23 cellular contexts compared by ENCODE assay signal in the genomic region with DNA sequence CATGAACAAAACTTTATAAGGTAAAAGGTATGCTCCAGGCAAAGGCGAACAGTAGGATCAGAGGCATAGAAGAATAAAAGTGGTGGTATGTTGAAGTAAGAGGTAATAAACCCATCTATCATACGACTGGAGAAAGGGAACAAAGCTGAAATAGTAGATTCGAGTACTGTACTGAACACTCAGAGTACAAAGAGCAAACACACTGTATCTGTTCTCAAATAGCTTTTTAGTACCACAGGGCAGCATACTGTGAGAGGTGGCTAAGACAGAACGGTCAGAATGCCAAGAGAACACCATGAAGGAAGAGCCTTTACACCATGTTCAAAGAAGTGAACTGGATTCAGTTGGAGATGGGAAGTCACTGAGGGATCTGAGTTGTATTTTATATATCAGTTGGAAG.
DNase-seq lines count a peak whose midpoint lies in the region; ATAC-seq and TF ChIP-seq lines count a peak whose summit lies in the region.
"Had no signal": no experiment of that assay in that cellular context is flagged by ENCODE, and none has a peak within 500 bp of the region (broad histone marks: within the 10 kb centered on the region; RNA-seq: fewer than 3 reads in every experiment).

No MANE protein-coding gene starts in this region.

- POLR2A ChIA-PET in activated CD8-positive, alpha-beta T cell treated with anti-CD3 and anti-CD28 coated beads for 36 hours (lab: Charles Lee), result interaction anchor here (1.1 kb wide), 1 partner anchor 11 kb away, joined by 3 read pairs; no protein-coding TSS in a partner anchor
- POLR2A ChIA-PET in activated CD8-positive, alpha-beta T cell treated with anti-CD3 and anti-CD28 coated beads, Interleukin-2, amount 10 ng/mL, durations not matched to agents 7 days and 5 days (lab: Charles Lee), result no interaction called here
- POLR2A ChIA-PET in CD8-positive, alpha-beta memory T cell (lab: Charles Lee), result no interaction called here

- CTCF ChIA-PET in activated CD8-positive, alpha-beta T cell treated with anti-CD3 and anti-CD28 coated beads for 36 hours (lab: Charles Lee), result interaction anchor here (0.9 to 2.0 kb wide), 3 partner anchors 10 to 333 kb away, joined by 3 to 7 read pairs (median 3); no protein-coding TSS in a partner anchor
- CTCF ChIA-PET in activated CD8-positive, alpha-beta T cell treated with anti-CD3 and anti-CD28 coated beads, Interleukin-2, amount 10 ng/mL, durations not matched to agents 7 days and 5 days (lab: Charles Lee), result no interaction called here
- CTCF ChIA-PET in CD8-positive, alpha-beta memory T cell (lab: Charles Lee), result no interaction called here

- no peak overlapping the region for H3K27ac ChIP-seq in CD8-positive, alpha-beta memory T cell (ENCODE audit: low read depth, low read length)
- H3K27ac ChIP-seq: 22Rv1 had no signal

- no peak for DNase-seq in activated CD8-positive, alpha-beta T cell treated with anti-CD3 and anti-CD28 coated beads for 36 hours
- no peak for DNase-seq in activated CD8-positive, alpha-beta T cell treated with anti-CD3 and anti-CD28 coated beads, Interleukin-2, amount 10 ng/mL, durations not matched to agents 7 days and 5 days
- no peak for DNase-seq in CD8-positive, alpha-beta memory T cell
- no peak for DNase-seq in T-helper 17 cell
- no peak for DNase-seq in left colon
- no peak for DNase-seq in iPS-NIHi11 (ENCODE audit: low spot score)
- no peak for DNase-seq in dedifferentiated amniotic fluid mesenchymal stem cell (ENCODE audit: extremely low spot score)
- DNase-seq: AML-193; COR-L47; DMS 273 treated with DMSO at 0.1 percent for 48 hours; DMS79 treated with DMSO at 0.1 percent for 48 hours; IMR-90; NCI-H1694; NCI-H2081; NCI-H2171; NCI-H345; NCI-H524; NCI-H774; NK-92 treated with Interleukin-12 subunit alpha and Interleukin-12 subunit beta, amount 100 ng/mL, for 24 hours had no signal

- H3K27me3 Mint-ChIP-seq in activated CD8-positive, alpha-beta T cell treated with anti-CD3 and anti-CD28 coated beads for 36 hours, result no peaks in the 10 kb centered on the region
- H3K27me3 Mint-ChIP-seq in activated CD8-positive, alpha-beta T cell treated with anti-CD3 and anti-CD28 coated beads, Interleukin-2, amount 10 ng/mL, durations not matched to agents 7 days and 5 days (ENCODE audit: low read depth), result no peaks in the 10 kb centered on the region
- H3K27me3 Mint-ChIP-seq in CD8-positive, alpha-beta memory T cell, result no peaks in the 10 kb centered on the region
- no peaks in the 10 kb centered on the region for H3K27me3 Mint-ChIP-seq in T-helper 17 cell

- no peak for TF ChIP-seq CTCF in activated CD8-positive, alpha-beta T cell treated with anti-CD3 and anti-CD28 coated beads for 36 hours (IDR thresholded peaks at IDR 0.05)

- intact Hi-C loops in activated CD8-positive, alpha-beta T cell treated with anti-CD3 and anti-CD28 coated beads for 36 hours (cut with micrococcal nuclease), result no loop called here
- intact Hi-C loops in left colon (cut with DNase I, micrococcal nuclease), result no loop called here

- peak overlapping the region; percentile 0 for H3K27ac Mint-ChIP-seq in activated CD8-positive, alpha-beta T cell treated with anti-CD3 and anti-CD28 coated beads for 36 hours
- H3K27ac Mint-ChIP-seq in activated CD8-positive, alpha-beta T cell treated with anti-CD3 and anti-CD28 coated beads, Interleukin-2, amount 10 ng/mL, durations not matched to agents 7 days and 5 days, result no peak overlapping the region
- peak overlapping the region in 5 of 8 donors; percentile 14 to 84 (median 22) for H3K27ac Mint-ChIP-seq in CD8-positive, alpha-beta memory T cell
- peak overlapping the region; percentile 34 for H3K27ac Mint-ChIP-seq in T-helper 17 cell

- ATAC-seq in activated CD8-positive, alpha-beta T cell treated with anti-CD3 and anti-CD28 coated beads for 36 hours, result no peak
- no peak for ATAC-seq in activated CD8-positive, alpha-beta T cell treated with anti-CD3 and anti-CD28 coated beads, Interleukin-2, amount 10 ng/mL, durations not matched to agents 7 days and 5 days
- no peak for ATAC-seq in T-helper 17 cell
- peak; percentile 91 for ATAC-seq in left colon
- no peak for ATAC-seq in GM19467 (IDR thresholded peaks at IDR 0.05; ENCODE audit: unreplicated experiment)
- ATAC-seq: Panc1 had no signal

- H3K4me1 ChIP-seq in CD8-positive, alpha-beta memory T cell (ENCODE audit: insufficient read depth, low read length), result peaks cover 18% of the 10 kb centered on the region

- no peaks in the 10 kb centered on the region for H3K9me3 ChIP-seq in CD8-positive, alpha-beta memory T cell (ENCODE audit: low read length)
- no peaks in the 10 kb centered on the region for H3K9me3 ChIP-seq in T-helper 17 cell (ENCODE audit: control insufficient read depth, low read length, poor library complexity, severe bottlenecking)

- peaks cover 6% of the 10 kb centered on the region for H3K36me3 ChIP-seq in CD8-positive, alpha-beta memory T cell (ENCODE audit: insufficient read depth, low read length)

- peaks cover 24% of the 10 kb centered on the region for H3K4me1 Mint-ChIP-seq in activated CD8-positive, alpha-beta T cell treated with anti-CD3 and anti-CD28 coated beads for 36 hours (ENCODE audit: low read depth)
- peaks cover 26% of the 10 kb centered on the region for H3K4me1 Mint-ChIP-seq in activated CD8-positive, alpha-beta T cell treated with anti-CD3 and anti-CD28 coated beads, Interleukin-2, amount 10 ng/mL, durations not matched to agents 7 days and 5 days (ENCODE audit: low read depth)
- peaks cover 36 to 59% (median 57%) of the 10 kb centered on the region in 3 donors for H3K4me1 Mint-ChIP-seq in CD8-positive, alpha-beta memory T cell
- peaks cover 27% of the 10 kb centered on the region for H3K4me1 Mint-ChIP-seq in T-helper 17 cell

- H3K4me3 Mint-ChIP-seq in activated CD8-positive, alpha-beta T cell treated with anti-CD3 and anti-CD28 coated beads for 36 hours, result no peak overlapping the region
- H3K4me3 Mint-ChIP-seq in activated CD8-positive, alpha-beta T cell treated with anti-CD3 and anti-CD28 coated beads, Interleukin-2, amount 10 ng/mL, durations not matched to agents 7 days and 5 days, result no peak overlapping the region
- H3K4me3 Mint-ChIP-seq in CD8-positive, alpha-beta memory T cell, result no peak overlapping the region
- H3K4me3 Mint-ChIP-seq in T-helper 17 cell, result no peak overlapping the region
- H3K4me3 Mint-ChIP-seq: CD14-positive monocyte had no signal

- no peaks in the 10 kb centered on the region for H3K27me3 ChIP-seq in CD8-positive, alpha-beta memory T cell (ENCODE audit: insufficient read depth, low read length, poor library complexity, severe bottlenecking)

- no peaks in the 10 kb centered on the region for H3K9me3 Mint-ChIP-seq in activated CD8-positive, alpha-beta T cell treated with anti-CD3 and anti-CD28 coated beads for 36 hours
- H3K9me3 Mint-ChIP-seq in activated CD8-positive, alpha-beta T cell treated with anti-CD3 and anti-CD28 coated beads, Interleukin-2, amount 10 ng/mL, durations not matched to agents 7 days and 5 days (ENCODE audit: insufficient read depth), result no peaks in the 10 kb centered on the region
- H3K9me3 Mint-ChIP-seq in CD8-positive, alpha-beta memory T cell, result no peaks in the 10 kb centered on the region
- H3K9me3 Mint-ChIP-seq: CD14-positive monocyte had no signal

- H3K4me3 ChIP-seq in CD8-positive, alpha-beta memory T cell (ENCODE audit: low read length), result no peak overlapping the region

- peaks cover 30% of the 10 kb centered on the region for H3K36me3 Mint-ChIP-seq in activated CD8-positive, alpha-beta T cell treated with anti-CD3 and anti-CD28 coated beads for 36 hours (ENCODE audit: low read depth)
- H3K36me3 Mint-ChIP-seq in activated CD8-positive, alpha-beta T cell treated with anti-CD3 and anti-CD28 coated beads, Interleukin-2, amount 10 ng/mL, durations not matched to agents 7 days and 5 days (ENCODE audit: low read depth), result peaks cover 41% of the 10 kb centered on the region
- peaks cover 0 to 61% (median 27%) of the 10 kb centered on the region in 3 donors for H3K36me3 Mint-ChIP-seq in CD8-positive, alpha-beta memory T cell
- peaks cover 7% of the 10 kb centered on the region for H3K36me3 Mint-ChIP-seq in T-helper 17 cell (ENCODE audit: low read depth)
